Comparison of ENCODE assay signal across 11 cellular contexts in genomic region chr1:81547912-81548303, GRCh38.
A peak's percentile ranks its signal among the peaks of the same experiment; 100 is the strongest.
DNase-seq lines count a peak whose midpoint lies in the region; ATAC-seq and TF ChIP-seq lines count a peak whose summit lies in the region.
"Had no signal": no experiment of that assay in that cellular context is flagged by ENCODE, and none has a peak within 500 bp of the region (broad histone marks: within the 10 kb centered on the region; RNA-seq: fewer than 3 reads in every experiment).

No MANE protein-coding gene starts in this region.

- TF ChIP-seq CTCF in activated CD8-positive, alpha-beta T cell treated with anti-CD3 and anti-CD28 coated beads for 36 hours (IDR thresholded peaks at IDR 0.05), result no peak
- no peak for TF ChIP-seq CTCF in CD4-positive, alpha-beta T cell (IDR thresholded peaks at IDR 0.05)

- DNase-seq in fibroblast of peridontal ligament (ENCODE audit: extremely low read depth), result peak; percentile 48
- DNase-seq in DMS53 (lab: John Stamatoyannopoulos, UW), result no peak
- DNase-seq in activated CD8-positive, alpha-beta T cell treated with anti-CD3 and anti-CD28 coated beads for 36 hours, result no peak
- DNase-seq in CD4-positive, alpha-beta T cell, result no peak
- DNase-seq: naive thymus-derived CD4-positive, alpha-beta T cell; NCI-H187 had no signal

- H3K36me3 Mint-ChIP-seq in activated CD8-positive, alpha-beta T cell treated with anti-CD3 and anti-CD28 coated beads for 36 hours (ENCODE audit: low read depth), result no peaks in the 10 kb centered on the region
- H3K36me3 Mint-ChIP-seq in CD4-positive, alpha-beta T cell (ENCODE audit: low read depth), result no peaks in the 10 kb centered on the region
- H3K36me3 Mint-ChIP-seq: naive thymus-derived CD4-positive, alpha-beta T cell had no signal

- H3K9me3 ChIP-seq in CD4-positive, alpha-beta T cell (ENCODE audit: control insufficient read depth, low read length), result no peaks in the 10 kb centered on the region
- H3K9me3 ChIP-seq: HAP-1 had no signal

- no peak overlapping the region for H3K27ac Mint-ChIP-seq in activated CD8-positive, alpha-beta T cell treated with anti-CD3 and anti-CD28 coated beads for 36 hours
- H3K27ac Mint-ChIP-seq in CD4-positive, alpha-beta T cell, result no peak overlapping the region
- H3K27ac Mint-ChIP-seq: naive thymus-derived CD4-positive, alpha-beta T cell had no signal

- no peaks in the 10 kb centered on the region for H3K27me3 Mint-ChIP-seq in activated CD8-positive, alpha-beta T cell treated with anti-CD3 and anti-CD28 coated beads for 36 hours
- no peaks in the 10 kb centered on the region for H3K27me3 Mint-ChIP-seq in CD4-positive, alpha-beta T cell

- no peaks in the 10 kb centered on the region for H3K27me3 ChIP-seq in CD4-positive, alpha-beta T cell (ENCODE audit: control insufficient read depth, insufficient read depth, low read length)

- CTCF ChIA-PET in activated CD8-positive, alpha-beta T cell treated with anti-CD3 and anti-CD28 coated beads for 36 hours (lab: Charles Lee), result no interaction called here
- CTCF ChIA-PET in CD4-positive, alpha-beta T cell (lab: Charles Lee), result no interaction called here

- H3K4me1 Mint-ChIP-seq in activated CD8-positive, alpha-beta T cell treated with anti-CD3 and anti-CD28 coated beads for 36 hours (ENCODE audit: low read depth), result no peaks in the 10 kb centered on the region
- H3K4me1 Mint-ChIP-seq in CD4-positive, alpha-beta T cell (ENCODE audit: low read depth), result no peaks in the 10 kb centered on the region

- no peak overlapping the region for H3K4me3 Mint-ChIP-seq in activated CD8-positive, alpha-beta T cell treated with anti-CD3 and anti-CD28 coated beads for 36 hours
- H3K4me3 Mint-ChIP-seq in CD4-positive, alpha-beta T cell, result no peak overlapping the region
- H3K4me3 Mint-ChIP-seq: naive thymus-derived CD4-positive, alpha-beta T cell had no signal

- POLR2A ChIA-PET in activated CD8-positive, alpha-beta T cell treated with anti-CD3 and anti-CD28 coated beads for 36 hours (lab: Charles Lee), result no interaction called here
- POLR2A ChIA-PET in CD4-positive, alpha-beta T cell (lab: Charles Lee), result no interaction called here

- H3K27ac ChIP-seq in CD4-positive, alpha-beta T cell (ENCODE audit: low read depth, low read length), result no peak overlapping the region

- intact Hi-C loops in activated CD8-positive, alpha-beta T cell treated with anti-CD3 and anti-CD28 coated beads for 36 hours (cut with micrococcal nuclease), result no loop called here
- intact Hi-C loops in CD4-positive, alpha-beta T cell (cut with DNase I, micrococcal nuclease), result no loop called here

- H3K9me3 Mint-ChIP-seq in activated CD8-positive, alpha-beta T cell treated with anti-CD3 and anti-CD28 coated beads for 36 hours, result no peaks in the 10 kb centered on the region
- no peaks in the 10 kb centered on the region for H3K9me3 Mint-ChIP-seq in CD4-positive, alpha-beta T cell

- peak; percentile 56 for ATAC-seq in GM18861 (IDR thresholded peaks at IDR 0.05; ENCODE audit: unreplicated experiment)
- ATAC-seq in GM21576 (IDR thresholded peaks at IDR 0.05; ENCODE audit: unreplicated experiment), result peak; percentile 72
- ATAC-seq in HG03175 (IDR thresholded peaks at IDR 0.05; ENCODE audit: unreplicated experiment), result peak; percentile 70
- ATAC-seq in activated CD8-positive, alpha-beta T cell treated with anti-CD3 and anti-CD28 coated beads for 36 hours, result no peak
- no peak for ATAC-seq in GM19467 (IDR thresholded peaks at IDR 0.05; ENCODE audit: unreplicated experiment)
- ATAC-seq in CD4-positive, alpha-beta T cell (ENCODE audit: poor library complexity), result no peak
- ATAC-seq: naive thymus-derived CD4-positive, alpha-beta T cell had no signal

Comparison
In these comparisons a context has a peak if more than half of its experiments do, and no peak if none do; other contexts are left out.
1. ATAC-seq: peak in GM18861 (single experiment), GM21576 (single experiment) and HG03175 (single experiment); none in activated CD8-positive, alpha-beta T cell treated with anti-CD3 and anti-CD28 coated beads for 36 hours (single experiment), GM19467 (single experiment) and CD4-positive, alpha-beta T cell (single experiment).